1 cellular context compared by ENCODE assay signal in genomic region chr16:1429026-1429425, GRCh38.
TF ChIP-seq lines count a peak whose summit lies in the region.

No MANE protein-coding gene starts in this region.

TF ChIP-seq in HEK293, 187 proteins besides CTCF, POLR2A, EP300 and RAD21:
- TF ChIP-seq BCL11B (tag by site-specific recombination; IDR thresholded peaks at IDR 0.05; ENCODE audit: low read depth) = 0 out of 2 replicates have a peak, but pooled peaks have one; percentile 23
- no peak for TF ChIP-seq SALL2 (tag by site-specific recombination; IDR thresholded peaks at IDR 0.05; ENCODE audit: borderline replicate concordance)
- no peak for TF ChIP-seq ZNF768 (tag by site-specific recombination; IDR thresholded peaks at IDR 0.05)
- no peak for TF ChIP-seq ZFP41 (tag by site-specific recombination; IDR thresholded peaks at IDR 0.05; ENCODE audit: borderline replicate concordance)
- TF ChIP-seq ZNF521 (tag by site-specific recombination; IDR thresholded peaks at IDR 0.05) = no peak
- TF ChIP-seq ZNF660 (tag by site-specific recombination; IDR thresholded peaks at IDR 0.05) = no peak
- no peak for TF ChIP-seq ZNF292 (tag by site-specific recombination; IDR thresholded peaks at IDR 0.05; ENCODE audit: borderline replicate concordance, low read depth)
- TF ChIP-seq ZNF777 (tag by site-specific recombination; IDR thresholded peaks at IDR 0.05; ENCODE audit: borderline replicate concordance) = no peak
